Comparison of ENCODE assay signal across 1 cellular context in genomic region chr6:113970808-113971676, GRCh38.
A peak's percentile ranks its signal among the peaks of the same experiment; 100 is the strongest.
TF ChIP-seq lines count a peak whose summit lies in the region.

TSS of gene HDAC2 (minus strand) at chr6:113971148. CDS start at chr6:113970908, 240 bp downstream.

TF ChIP-seq in HepG2, 621 proteins besides CTCF, POLR2A, EP300 and RAD21 (continued from another document and continues in another):
- TF ChIP-seq ZNF407 (CRISPR knock-in tag; IDR thresholded peaks at IDR 0.05; ENCODE audit: not compliant biosample characterization), result peak; percentile 91
- TF ChIP-seq ELF4 (CRISPR knock-in tag; IDR thresholded peaks at IDR 0.05; ENCODE audit: borderline replicate concordance), result no peak
- 0 out of 2 replicates have a peak, but pooled peaks have one; percentile 10 for TF ChIP-seq ZBTB21 (CRISPR knock-in tag; IDR thresholded peaks at IDR 0.05)
- TF ChIP-seq ZFY (CRISPR knock-in tag; IDR thresholded peaks at IDR 0.05), result peak; percentile 83
- no peak for TF ChIP-seq TCF7L2 (IDR thresholded peaks at IDR 0.05; ENCODE audit: low read depth, low read length)
- no peak for TF ChIP-seq SYNCRIP (IDR thresholded peaks at IDR 0.05; ENCODE audit: insufficient read depth, low read depth, low read length)
- peak; percentile 79 for TF ChIP-seq AHDC1 (CRISPR knock-in tag; IDR thresholded peaks at IDR 0.05; ENCODE audit: borderline replicate concordance)
- peak; percentile 94 for TF ChIP-seq PATZ1 (CRISPR knock-in tag; IDR thresholded peaks at IDR 0.05)
- TF ChIP-seq KAT7 (CRISPR knock-in tag; IDR thresholded peaks at IDR 0.05; ENCODE audit: borderline replicate concordance), result peak; percentile 68; the same call in 1 of the 2 replicates
- TF ChIP-seq KLF16 (CRISPR knock-in tag; IDR thresholded peaks at IDR 0.05), result peak; percentile 92 to 96; a peak in 3 of 4 replicates
- TF ChIP-seq TEF (CRISPR knock-in tag; IDR thresholded peaks at IDR 0.05), result peak; percentile 89
- no peak for TF ChIP-seq MAFF (IDR thresholded peaks at IDR 0.05; ENCODE audit: low read depth, low read length)
- TF ChIP-seq CHD2 (IDR thresholded peaks at IDR 0.05; ENCODE audit: low read depth, low read length), result peak; percentile 66; the same call in 1 of the 2 replicates
- TF ChIP-seq EZH2 (conservative IDR thresholded peaks at IDR 0.05; ENCODE audit: low read depth, low read length), result no peak
- peak; percentile 93 for TF ChIP-seq TSC22D2 (CRISPR knock-in tag; IDR thresholded peaks at IDR 0.05; ENCODE audit: borderline replicate concordance)
- TF ChIP-seq ERF (CRISPR knock-in tag; IDR thresholded peaks at IDR 0.05), result peak; percentile 97
- peak; percentile 84 for TF ChIP-seq POLR2G (IDR thresholded peaks at IDR 0.05; ENCODE audit: low read depth, low read length)
- TF ChIP-seq RXRB (CRISPR knock-in tag; IDR thresholded peaks at IDR 0.05; ENCODE audit: borderline replicate concordance), result peak; percentile 86
- peak; percentile 45 for TF ChIP-seq ZNF18 (CRISPR knock-in tag; IDR thresholded peaks at IDR 0.05; ENCODE audit: insufficient replicate concordance)
- peak; percentile 94; the same call in 1 of the 2 replicates for TF ChIP-seq ZNF446 (CRISPR knock-in tag; IDR thresholded peaks at IDR 0.05)
- TF ChIP-seq ZNF367 (CRISPR knock-in tag; IDR thresholded peaks at IDR 0.05; ENCODE audit: borderline replicate concordance), result peak; percentile 98
- TF ChIP-seq ZNF850 (CRISPR knock-in tag; conservative IDR thresholded peaks at IDR 0.05), result 0 out of 2 replicates have a peak, but pooled peaks have one; percentile 41
- TF ChIP-seq ZNF775 (CRISPR knock-in tag; IDR thresholded peaks at IDR 0.05; ENCODE audit: borderline replicate concordance), result peak; percentile 93
- TF ChIP-seq SALL2 (CRISPR knock-in tag; IDR thresholded peaks at IDR 0.05), result peak; percentile 98
- TF ChIP-seq CEBPB (IDR thresholded peaks at IDR 0.05; ENCODE audit: borderline replicate concordance, low read depth, low read length), result no peak
- TF ChIP-seq ZNF205 (CRISPR knock-in tag; IDR thresholded peaks at IDR 0.05), result peak; percentile 80; the same call in 1 of the 2 replicates
- TF ChIP-seq ZNF234 (CRISPR knock-in tag; conservative IDR thresholded peaks at IDR 0.05), result 0 out of 2 replicates have a peak, but pooled peaks have one; percentile 42
- TF ChIP-seq PHF20 (CRISPR knock-in tag; IDR thresholded peaks at IDR 0.05), result peak; percentile 74
- no peak for TF ChIP-seq ZNF512 (CRISPR knock-in tag; IDR thresholded peaks at IDR 0.05)
- peak; percentile 92 for TF ChIP-seq ZNF674 (CRISPR knock-in tag; IDR thresholded peaks at IDR 0.05; ENCODE audit: low read depth)
- TF ChIP-seq NCOR1 (IDR thresholded peaks at IDR 0.05; ENCODE audit: borderline replicate concordance, low read length), result no peak
- TF ChIP-seq LRRFIP1 (CRISPR knock-in tag; conservative IDR thresholded peaks at IDR 0.05), result peak; percentile 92; the same call in 1 of the 2 replicates
- TF ChIP-seq ZNF121 (CRISPR knock-in tag; IDR thresholded peaks at IDR 0.05), result peak; percentile 65
- no peak for TF ChIP-seq GABPA (IDR thresholded peaks at IDR 0.05; ENCODE audit: low read depth, low read length)
- TF ChIP-seq GABPA (CRISPR knock-in tag; IDR thresholded peaks at IDR 0.05; ENCODE audit: low read depth), result no peak
